ENCODE assay signal across 12 cellular contexts in the genomic region with DNA sequence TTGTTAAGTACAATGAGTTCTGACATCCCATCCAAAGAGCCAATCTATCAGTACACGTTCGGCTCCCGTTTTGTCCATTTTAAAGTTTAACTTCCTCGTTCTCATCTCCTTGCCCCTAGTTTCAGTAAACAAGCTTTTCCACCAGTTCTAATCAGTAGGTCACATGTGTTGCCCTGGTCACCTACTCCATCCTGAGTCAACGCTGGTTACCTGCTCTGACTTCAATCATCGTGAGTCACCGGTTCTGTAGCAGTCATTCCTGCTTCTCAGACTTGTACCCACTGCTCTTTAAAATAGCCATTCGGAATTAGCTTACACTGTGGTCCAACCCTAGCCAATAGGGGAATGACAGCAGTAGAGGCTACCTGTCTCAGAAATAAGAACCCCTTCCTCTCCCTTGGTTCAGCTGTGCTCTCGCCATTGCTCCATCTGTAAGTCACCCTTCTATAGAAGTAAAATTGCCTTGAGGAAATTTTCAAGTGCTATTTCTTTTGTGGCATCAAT.
DNase-seq lines count a peak whose midpoint lies in the region; ATAC-seq and TF ChIP-seq lines count a peak whose summit lies in the region.
"Had no signal": no experiment of that assay in that cellular context is flagged by ENCODE, and none has a peak within 500 bp of the region (broad histone marks: within the 10 kb centered on the region; RNA-seq: fewer than 3 reads in every experiment).

No MANE protein-coding gene starts in this region.

- peak; percentile 72 for ATAC-seq in activated T-helper 17 cell treated with anti-CD3 and anti-CD28 coated beads, Interleukin-2, amount 50 U/mL, for 72 hours (replicated peaks)
- ATAC-seq in naive thymus-derived CD4-positive, alpha-beta T cell, result no peak

- CTCF ChIA-PET in naive thymus-derived CD4-positive, alpha-beta T cell (lab: Charles Lee), result no interaction called here

- H3F3A ChIP-seq in MM.1S (ENCODE audit: insufficient read depth, low read length), result no peaks in the 10 kb centered on the region

- H3K4me2 ChIP-seq in MM.1S (ENCODE audit: low read depth, low read length), result no peak overlapping the region

- H3K4me3 Mint-ChIP-seq in activated T-helper 17 cell treated with anti-CD3 and anti-CD28 coated beads, Interleukin-2, amount 50 U/mL, for 72 hours, result peak overlapping the region; percentile 46
- H3K4me3 Mint-ChIP-seq in naive thymus-derived CD4-positive, alpha-beta T cell, result peak overlapping the region in 2 of 10 donors; percentile 7 to 67
- H3K4me3 Mint-ChIP-seq: memory B cell had no signal

- POLR2A ChIA-PET in naive thymus-derived CD4-positive, alpha-beta T cell (lab: Charles Lee), result no interaction called here

- H3K27me3 Mint-ChIP-seq in activated T-helper 17 cell treated with anti-CD3 and anti-CD28 coated beads, Interleukin-2, amount 50 U/mL, for 72 hours, result peaks cover 5% of the 10 kb centered on the region
- H3K27me3 Mint-ChIP-seq in naive thymus-derived CD4-positive, alpha-beta T cell, result peaks cover 0 to 13% (median 4%) of the 10 kb centered on the region in 5 donors

- no peaks in the 10 kb centered on the region for H3K9me3 ChIP-seq in ovary
- no peaks in the 10 kb centered on the region for H3K9me3 ChIP-seq in MM.1S (replicated peaks; ENCODE audit: insufficient read depth, low read length)
- no peaks in the 10 kb centered on the region for H3K9me3 ChIP-seq in naive thymus-derived CD4-positive, alpha-beta T cell (ENCODE audit: control insufficient read depth in 2 of 3, low read length in 3 of 3)

- H3K27me3 ChIP-seq in kidney epithelial cell (ENCODE audit: control insufficient read depth, insufficient read depth, low read length) (no peaks in the 10 kb centered on the region), ovary (no peaks in the 10 kb centered on the region), MM.1S (replicated peaks; ENCODE audit: insufficient read depth, low read length) (no peaks in the 10 kb centered on the region)
- H3K27me3 ChIP-seq in naive thymus-derived CD4-positive, alpha-beta T cell (ENCODE audit: control insufficient read depth in 2 of 2, insufficient read depth in 2 of 2, low read length in 2 of 2), result no peaks in the 10 kb centered on the region

- H2AFZ ChIP-seq in MM.1S (ENCODE audit: low read length), result no peak overlapping the region
- H2AFZ ChIP-seq: parathyroid adenoma had no signal

- DNase-seq in A172 (ENCODE audit: low spot score), result peak; percentile 97
- peak; percentile 43 for DNase-seq in ELR (ENCODE audit: low read depth)
- peak; percentile 98 for DNase-seq in kidney epithelial cell (ENCODE audit: low read depth)
- no peak for DNase-seq in ovary
- DNase-seq in MM.1S, result no peak
- DNase-seq in naive thymus-derived CD4-positive, alpha-beta T cell, result no peak
- DNase-seq in retina, result no peak
- DNase-seq: C1 segment of cervical spinal cord, NCI-H2171 treated with DMSO at 0.1 percent for 48 hours had no signal

- H3K79me2 ChIP-seq in MM.1S (ENCODE audit: low read length), result no peaks in the 10 kb centered on the region
- H3K79me2 ChIP-seq: parathyroid adenoma had no signal

- WGBS in ovary, 3 donors, result 80 to 90% (median 84%) methylated on average over 9 of the region's 9 CpGs

- intact Hi-C loops in ovary (cut with DNase I), result no loop called here
- intact Hi-C loops in naive thymus-derived CD4-positive, alpha-beta T cell (cut with micrococcal nuclease), result no loop called here

- no peaks in the 10 kb centered on the region for H3K4me1 ChIP-seq in ovary (ENCODE audit: insufficient read depth)
- H3K4me1 ChIP-seq in MM.1S (ENCODE audit: low read length), result no peaks in the 10 kb centered on the region
- no peaks in the 10 kb centered on the region for H3K4me1 ChIP-seq in naive thymus-derived CD4-positive, alpha-beta T cell (ENCODE audit: control insufficient read depth in 2 of 2, insufficient read depth in 2 of 2, low read length in 2 of 2)
- H3K4me1 ChIP-seq: parathyroid adenoma had no signal

- H3K4me3 ChIP-seq in kidney epithelial cell (ENCODE audit: low read depth, low read length) (no peak overlapping the region), ovary (no peak overlapping the region), MM.1S (ENCODE audit: low read length) (no peak overlapping the region)
- no peak overlapping the region for H3K4me3 ChIP-seq in naive thymus-derived CD4-positive, alpha-beta T cell (ENCODE audit: low read length)

- H3K9me3 Mint-ChIP-seq in activated T-helper 17 cell treated with anti-CD3 and anti-CD28 coated beads, Interleukin-2, amount 50 U/mL, for 72 hours, result peaks cover 9% of the 10 kb centered on the region
- peaks cover 0 to 10% (median 3%) of the 10 kb centered on the region in 11 donors for H3K9me3 Mint-ChIP-seq in naive thymus-derived CD4-positive, alpha-beta T cell

- peaks cover 16% of the 10 kb centered on the region for H3K4me1 Mint-ChIP-seq in activated T-helper 17 cell treated with anti-CD3 and anti-CD28 coated beads, Interleukin-2, amount 50 U/mL, for 72 hours
- peaks cover 12 to 26% (median 13%) of the 10 kb centered on the region in 7 donors for H3K4me1 Mint-ChIP-seq in naive thymus-derived CD4-positive, alpha-beta T cell

- peaks cover 6% of the 10 kb centered on the region for H3K36me3 Mint-ChIP-seq in activated T-helper 17 cell treated with anti-CD3 and anti-CD28 coated beads, Interleukin-2, amount 50 U/mL, for 72 hours (ENCODE audit: low read depth)
- H3K36me3 Mint-ChIP-seq in naive thymus-derived CD4-positive, alpha-beta T cell, result peaks cover 0 to 4% (median 0%) of the 10 kb centered on the region in 5 donors
- H3K36me3 Mint-ChIP-seq: memory B cell had no signal

- no peak for TF ChIP-seq POLR2A in ovary (IDR thresholded peaks at IDR 0.05)

- TF ChIP-seq EP300 in ovary (IDR thresholded peaks at IDR 0.05), result no peak

- no peak overlapping the region for H3K9ac ChIP-seq in MM.1S (ENCODE audit: low read length)
- H3K9ac ChIP-seq: parathyroid adenoma had no signal

- no peak for TF ChIP-seq CTCF in kidney epithelial cell (IDR thresholded peaks at IDR 0.05; ENCODE audit: insufficient read depth, low read length, poor library complexity, severe bottlenecking)
- no peak for TF ChIP-seq CTCF in ovary (IDR thresholded peaks at IDR 0.05)
- no peak for TF ChIP-seq CTCF in MM.1S (IDR thresholded peaks at IDR 0.05; ENCODE audit: low read length)

- H3K9me2 ChIP-seq in MM.1S (replicated peaks; ENCODE audit: insufficient read depth, low read length), result no peaks in the 10 kb centered on the region

- no peaks in the 10 kb centered on the region for H4K20me1 ChIP-seq in MM.1S (ENCODE audit: insufficient read depth, low read length)

- H3K27ac Mint-ChIP-seq in activated T-helper 17 cell treated with anti-CD3 and anti-CD28 coated beads, Interleukin-2, amount 50 U/mL, for 72 hours, result peak overlapping the region; percentile 87
- no peak overlapping the region for H3K27ac Mint-ChIP-seq in naive thymus-derived CD4-positive, alpha-beta T cell
- H3K27ac Mint-ChIP-seq: memory B cell had no signal

- H3K27ac ChIP-seq in ovary (no peak overlapping the region), MM.1S (ENCODE audit: low read length) (no peak overlapping the region)
- H3K27ac ChIP-seq in naive thymus-derived CD4-positive, alpha-beta T cell (ENCODE audit: low read depth, low read length), result no peak overlapping the region
- H3K27ac ChIP-seq: parathyroid adenoma had no signal

- H3K36me3 ChIP-seq in kidney epithelial cell (ENCODE audit: control insufficient read depth, insufficient read depth, low read length) (no peaks in the 10 kb centered on the region), ovary (no peaks in the 10 kb centered on the region), MM.1S (replicated peaks; ENCODE audit: insufficient read depth, low read length) (no peaks in the 10 kb centered on the region)
- no peaks in the 10 kb centered on the region for H3K36me3 ChIP-seq in naive thymus-derived CD4-positive, alpha-beta T cell (ENCODE audit: control insufficient read depth in 2 of 3, insufficient read depth in 3 of 3, low read length in 3 of 3)

Comparison
In these comparisons a context has a peak if more than half of its experiments do, and no peak if none do; other contexts are left out.
1. DNase-seq: peak in A172 (single experiment), ELR (single experiment) and kidney epithelial cell (single experiment); none in ovary (0 of 5), MM.1S (single experiment), naive thymus-derived CD4-positive, alpha-beta T cell (0 of 9) and retina (single experiment).